17 cellular contexts compared by ENCODE assay signal in the genomic region with DNA sequence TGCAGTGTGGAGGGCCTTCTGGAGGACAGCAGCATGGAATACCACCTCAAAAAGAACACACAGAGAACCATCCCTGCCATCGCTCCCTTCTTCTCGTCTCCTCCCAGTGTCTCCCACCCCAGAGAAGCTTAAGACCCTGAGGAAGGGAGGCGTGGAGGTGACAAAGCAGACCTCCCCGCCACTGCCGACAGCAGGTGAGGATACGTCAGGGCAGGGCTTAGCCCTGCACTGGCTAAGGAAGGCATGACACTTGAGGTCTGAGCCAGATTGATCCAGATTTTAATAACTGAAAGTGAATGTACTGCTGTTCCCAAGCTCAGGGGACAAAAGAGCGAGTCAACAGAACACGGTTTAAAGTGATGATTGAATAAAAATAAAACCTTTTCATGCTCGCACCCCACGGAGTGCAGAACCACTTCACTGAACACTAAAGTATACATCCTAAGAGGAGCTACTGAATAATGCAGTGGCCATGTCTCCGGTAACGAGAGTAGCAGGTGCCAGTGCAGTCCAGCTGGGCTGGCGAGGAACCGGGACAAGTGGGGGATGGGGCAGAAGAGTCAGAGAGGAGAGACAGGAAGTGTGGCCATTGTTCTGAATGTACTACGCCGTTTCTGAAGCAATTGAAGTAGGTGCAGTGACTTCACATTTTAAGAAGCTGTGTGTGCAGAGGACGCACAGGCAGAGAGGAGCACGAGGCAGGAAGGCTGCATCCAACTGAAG.
DNase-seq lines count a peak whose midpoint lies in the region; ATAC-seq and TF ChIP-seq lines count a peak whose summit lies in the region.
"Had no signal": no experiment of that assay in that cellular context is flagged by ENCODE, and none has a peak within 500 bp of the region (broad histone marks: within the 10 kb centered on the region; RNA-seq: fewer than 3 reads in every experiment).

No MANE protein-coding gene starts in this region.

- H3K9me3 ChIP-seq in lower lobe of right lung: no peaks in the 10 kb centered on the region
- H3K9me3 ChIP-seq: A549, right lobe of liver had no signal

- no peak for TF ChIP-seq CTCF in lower lobe of right lung (IDR thresholded peaks at IDR 0.05)

- H3K4me1 ChIP-seq in lower lobe of right lung: no peaks in the 10 kb centered on the region
- H3K4me1 ChIP-seq: A549, right lobe of liver had no signal

- peak; percentile 52 to 62 for ATAC-seq in lower lobe of right lung
- no peak for ATAC-seq in SK-N-SH treated with all-trans-retinoic acid at 6 μM for 48 hours
- no peak for ATAC-seq in GM19455 (IDR thresholded peaks at IDR 0.05; ENCODE audit: unreplicated experiment)
- ATAC-seq: A549; activated CD8-positive, alpha-beta memory T cell treated with anti-CD3 and anti-CD28 coated beads, Interleukin-2, amount 10 ng/mL, durations not matched to agents 7 days and 5 days; natural killer cell treated with Interleukin-12 subunit alpha and Interleukin-12 subunit beta and Interleukin-15 and Interleukin-18, amount 100 ng/mL, for 72 hours; right lobe of liver had no signal

- H3K27me3 ChIP-seq in lower lobe of right lung (ENCODE audit: low read depth) (no peaks in the 10 kb centered on the region), H7 (ENCODE audit: control insufficient read depth, insufficient read depth, low read length) (no peaks in the 10 kb centered on the region)
- H3K27me3 ChIP-seq: right lobe of liver had no signal

- H3K4me3 ChIP-seq in lower lobe of right lung (no peak overlapping the region), H7 (ENCODE audit: insufficient read depth, low read depth, low read length) (no peak overlapping the region)
- H3K4me3 ChIP-seq: A549, right lobe of liver had no signal

- H3K36me3 ChIP-seq in lower lobe of right lung (no peaks in the 10 kb centered on the region), H7 (replicated peaks; ENCODE audit: control insufficient read depth, insufficient read depth, low read length) (no peaks in the 10 kb centered on the region)
- H3K36me3 ChIP-seq: right lobe of liver had no signal

- intact Hi-C loops in lower lobe of right lung (cut with DNase I): loop anchor here (10.0 kb wide), 1 partner anchor 61 kb away; no protein-coding TSS in a partner anchor

- H3K27ac ChIP-seq in lower lobe of right lung: no peak overlapping the region
- H3K27ac ChIP-seq: A549, right lobe of liver, RWPE1 had no signal

- DNase-seq in DMS153 treated with DMSO at 0.1 percent for 48 hours (lab: John Stamatoyannopoulos, UW; ENCODE audit: unreplicated experiment) (peak; percentile 92), NCI-H187 (lab: John Stamatoyannopoulos, UW) (peak; percentile 89 to 91), NCI-H69 (lab: John Stamatoyannopoulos, UW) (peak; percentile 64), lower lobe of right lung (no peak), H7 (no peak), epidermal melanocyte (ENCODE audit: insufficient read length, low spot score) (no peak)
- DNase-seq: activated CD4-positive, alpha-beta T cell treated with anti-CD3 and anti-CD28 coated beads for 1 hour; activated CD8-positive, alpha-beta memory T cell treated with anti-CD3 and anti-CD28 coated beads, Interleukin-2, amount 10 ng/mL, durations not matched to agents 7 days and 5 days; activated effector memory CD4-positive, alpha-beta T cell treated with anti-CD3 and anti-CD28 coated beads, Interleukin-2, amount 50 U/mL, for 16 hours; CD4-positive, alpha-beta T cell; NCI-H526 treated with DMSO at 0.1 percent for 48 hours; right lobe of liver had no signal

TF ChIP-seq in SK-N-SH treated with all-trans-retinoic acid at 6 μM for 48 hours, 23 proteins besides CTCF, POLR2A, EP300 and RAD21:
- TF ChIP-seq RARB (CRISPR knock-in tag; IDR thresholded peaks at IDR 0.05) (no peak), ISL1 (CRISPR knock-in tag; IDR thresholded peaks at IDR 0.05) (no peak), ZC3H10 (CRISPR knock-in tag; IDR thresholded peaks at IDR 0.05) (no peak), ZNF565 (CRISPR knock-in tag; conservative IDR thresholded peaks at IDR 0.05; ENCODE audit: low read depth) (no peak), TCF4 (CRISPR knock-in tag; IDR thresholded peaks at IDR 0.05; ENCODE audit: borderline replicate concordance) (no peak), SNAI2 (CRISPR knock-in tag; IDR thresholded peaks at IDR 0.05) (no peak), ARNTL (CRISPR knock-in tag; IDR thresholded peaks at IDR 0.05; ENCODE audit: borderline replicate concordance, low read depth) (no peak), PPARA (CRISPR knock-in tag; IDR thresholded peaks at IDR 0.05; ENCODE audit: borderline replicate concordance) (no peak), ZNF8 (CRISPR knock-in tag; IDR thresholded peaks at IDR 0.05) (no peak), ZFP30 (CRISPR knock-in tag; IDR thresholded peaks at IDR 0.05) (no peak), OSR1 (CRISPR knock-in tag; IDR thresholded peaks at IDR 0.05) (no peak), ZFP3 (CRISPR knock-in tag; IDR thresholded peaks at IDR 0.05) (no peak), BACH2 (CRISPR knock-in tag; IDR thresholded peaks at IDR 0.05; ENCODE audit: borderline replicate concordance) (no peak)
- TF ChIP-seq, protein P1, sequence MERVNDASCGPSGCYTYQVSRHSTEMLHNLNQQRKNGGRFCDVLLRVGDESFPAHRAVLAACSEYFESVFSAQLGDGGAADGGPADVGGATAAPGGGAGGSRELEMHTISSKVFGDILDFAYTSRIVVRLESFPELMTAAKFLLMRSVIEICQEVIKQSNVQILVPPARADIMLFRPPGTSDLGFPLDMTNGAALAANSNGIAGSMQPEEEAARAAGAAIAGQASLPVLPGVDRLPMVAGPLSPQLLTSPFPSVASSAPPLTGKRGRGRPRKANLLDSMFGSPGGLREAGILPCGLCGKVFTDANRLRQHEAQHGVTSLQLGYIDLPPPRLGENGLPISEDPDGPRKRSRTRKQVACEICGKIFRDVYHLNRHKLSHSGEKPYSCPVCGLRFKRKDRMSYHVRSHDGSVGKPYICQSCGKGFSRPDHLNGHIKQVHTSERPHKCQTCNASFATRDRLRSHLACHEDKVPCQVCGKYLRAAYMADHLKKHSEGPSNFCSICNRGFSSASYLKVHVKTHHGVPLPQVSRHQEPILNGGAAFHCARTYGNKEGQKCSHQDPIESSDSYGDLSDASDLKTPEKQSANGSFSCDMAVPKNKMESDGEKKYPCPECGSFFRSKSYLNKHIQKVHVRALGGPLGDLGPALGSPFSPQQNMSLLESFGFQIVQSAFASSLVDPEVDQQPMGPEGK (CRISPR knock-in tag; IDR thresholded peaks at IDR 0.05; ENCODE audit: borderline replicate concordance): no peak
- TF ChIP-seq, protein P2, sequence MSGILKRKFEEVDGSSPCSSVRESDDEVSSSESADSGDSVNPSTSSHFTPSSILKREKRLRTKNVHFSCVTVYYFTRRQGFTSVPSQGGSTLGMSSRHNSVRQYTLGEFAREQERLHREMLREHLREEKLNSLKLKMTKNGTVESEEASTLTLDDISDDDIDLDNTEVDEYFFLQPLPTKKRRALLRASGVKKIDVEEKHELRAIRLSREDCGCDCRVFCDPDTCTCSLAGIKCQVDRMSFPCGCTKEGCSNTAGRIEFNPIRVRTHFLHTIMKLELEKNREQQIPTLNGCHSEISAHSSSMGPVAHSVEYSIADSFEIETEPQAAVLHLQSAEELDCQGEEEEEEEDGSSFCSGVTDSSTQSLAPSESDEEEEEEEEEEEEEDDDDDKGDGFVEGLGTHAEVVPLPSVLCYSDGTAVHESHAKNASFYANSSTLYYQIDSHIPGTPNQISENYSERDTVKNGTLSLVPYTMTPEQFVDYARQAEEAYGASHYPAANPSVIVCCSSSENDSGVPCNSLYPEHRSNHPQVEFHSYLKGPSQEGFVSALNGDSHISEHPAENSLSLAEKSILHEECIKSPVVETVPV (CRISPR knock-in tag; IDR thresholded peaks at IDR 0.05): no peak

Comparison
In these comparisons a context has a peak if more than half of its experiments do, and no peak if none do; other contexts are left out.
1. DNase-seq: peak in DMS153 treated with DMSO at 0.1 percent for 48 hours (single experiment), NCI-H187 (2 of 2) and NCI-H69 (single experiment); none in lower lobe of right lung (single experiment), H7 (single experiment) and epidermal melanocyte (single experiment).
2. ATAC-seq: peak in lower lobe of right lung (2 of 2); none in SK-N-SH treated with all-trans-retinoic acid at 6 μM for 48 hours (single experiment) and GM19455 (single experiment).